10 cellular contexts compared by ENCODE assay signal in the genomic region with DNA sequence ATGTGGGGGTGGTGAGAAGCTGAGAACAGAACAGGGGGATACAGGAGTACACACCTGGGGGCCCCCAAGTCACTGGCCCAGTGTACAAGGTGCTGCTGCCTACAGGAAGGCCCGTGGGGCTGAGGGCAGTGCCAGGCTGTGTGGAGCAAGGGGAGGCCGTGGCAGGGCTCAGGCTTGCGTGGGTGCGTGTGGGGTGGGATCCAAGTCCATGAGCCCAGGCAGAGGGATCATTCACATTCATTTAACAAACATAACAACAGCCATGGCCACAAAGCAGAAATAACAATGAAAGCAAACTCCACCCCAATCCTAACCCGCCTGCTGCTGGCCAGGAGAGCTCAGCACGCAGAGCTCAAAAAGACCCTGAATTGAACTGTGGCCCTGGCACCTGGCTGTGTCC. TPM values are rescaled to one million over a fixed set of nuclear protein-coding genes. Genes with fewer than 3 reads are reported as not detected.
A peak's percentile ranks its signal among the peaks of the same experiment; 100 is the strongest.
DNase-seq lines count a peak whose midpoint lies in the region; ATAC-seq and TF ChIP-seq lines count a peak whose summit lies in the region.
"Had no signal": no experiment of that assay in that cellular context is flagged by ENCODE, and none has a peak within 500 bp of the region (broad histone marks: within the 10 kb centered on the region; RNA-seq: fewer than 3 reads in every experiment).

No MANE protein-coding gene starts in this region.

- H3K4me3 ChIP-seq in HL-60 (replicated peaks; ENCODE audit: insufficient read depth, low read length) = 0 out of 2 replicates have a peak overlapping the region, but pooled peaks have one; percentile 9
- no peak overlapping the region for H3K4me3 ChIP-seq in psoas muscle

- intact Hi-C loops in activated T-helper 2 cell treated with anti-CD3 and anti-CD28 coated beads, Interferon-gamma antibody, Interleukin-2, Interleukin-4, amounts not matched to agents 10 μg/mL and 5 μg/mL and 100 μg/mL, durations not matched to agents 14 hours and 24 hours and 36 hours (cut with micrococcal nuclease) = no loop called here
- intact Hi-C loops in psoas muscle (cut with DNase I) = no loop called here

- peaks cover 31% of the 10 kb centered on the region for H3K4me1 ChIP-seq in psoas muscle

- DNase-seq in HL-60 (ENCODE audit: low read depth in 1 of 2, low spot score in 1 of 2) (no peak), immature natural killer cell (no peak), kidney tubule cell (ENCODE audit: low spot score) (no peak), T-helper 9 cell (no peak), psoas muscle (no peak)
- no peak for DNase-seq in activated T-helper 2 cell treated with anti-CD3 and anti-CD28 coated beads, Interferon-gamma antibody, Interleukin-2, Interleukin-4, amounts not matched to agents 10 μg/mL and 5 μg/mL and 100 μg/mL, durations not matched to agents 14 hours and 24 hours and 36 hours (ENCODE audit: low spot score)
- DNase-seq: cerebellar nuclear complex, HFFc6 had no signal

- H3K9me3 Mint-ChIP-seq in activated T-helper 2 cell treated with anti-CD3 and anti-CD28 coated beads, Interferon-gamma antibody, Interleukin-2, Interleukin-4, amounts not matched to agents 10 μg/mL and 5 μg/mL and 100 μg/mL, durations not matched to agents 14 hours and 24 hours and 36 hours = no peaks in the 10 kb centered on the region
- no peaks in the 10 kb centered on the region for H3K9me3 Mint-ChIP-seq in immature natural killer cell
- H3K9me3 Mint-ChIP-seq in stimulated activated naive CD8-positive, alpha-beta T cell treated with anti-CD3 and anti-CD28 coated beads, Interleukin-15, Interleukin-2, amounts not matched to agents 100 ng/mL and 50 ng/mL, for 24 hours = no peaks in the 10 kb centered on the region
- H3K9me3 Mint-ChIP-seq: HFFc6, neural crest cell had no signal

- WGBS in psoas muscle, 3 donors = 56 to 60% (median 58%) methylated on average over 6 of the region's 6 CpGs

- no peaks in the 10 kb centered on the region for H3K9me3 ChIP-seq in psoas muscle

- no peaks in the 10 kb centered on the region for H3K36me3 ChIP-seq in psoas muscle (ENCODE audit: insufficient read depth in 1 of 2, low read depth in 1 of 2)

- peak overlapping the region; percentile 69 for H3K27ac ChIP-seq in HL-60 (replicated peaks)
- H3K27ac ChIP-seq in psoas muscle = no peak overlapping the region

- peaks cover 21% of the 10 kb centered on the region for H3K4me1 Mint-ChIP-seq in activated T-helper 2 cell treated with anti-CD3 and anti-CD28 coated beads, Interferon-gamma antibody, Interleukin-2, Interleukin-4, amounts not matched to agents 10 μg/mL and 5 μg/mL and 100 μg/mL, durations not matched to agents 14 hours and 24 hours and 36 hours (ENCODE audit: low read depth)
- peaks cover 19 to 48% of the 10 kb centered on the region in 2 donors for H3K4me1 Mint-ChIP-seq in immature natural killer cell
- peaks cover 45% of the 10 kb centered on the region for H3K4me1 Mint-ChIP-seq in stimulated activated naive CD8-positive, alpha-beta T cell treated with anti-CD3 and anti-CD28 coated beads, Interleukin-15, Interleukin-2, amounts not matched to agents 100 ng/mL and 50 ng/mL, for 24 hours (ENCODE audit: low read depth)

- no peaks in the 10 kb centered on the region for H3K27me3 ChIP-seq in HL-60 (ENCODE audit: insufficient read depth, poor library complexity, severe bottlenecking)
- H3K27me3 ChIP-seq in psoas muscle (ENCODE audit: insufficient read depth in 3 of 3, low read length in 2 of 3) = no peaks in the 10 kb centered on the region

- peak overlapping the region; percentile 89 for H3K27ac Mint-ChIP-seq in activated T-helper 2 cell treated with anti-CD3 and anti-CD28 coated beads, Interferon-gamma antibody, Interleukin-2, Interleukin-4, amounts not matched to agents 10 μg/mL and 5 μg/mL and 100 μg/mL, durations not matched to agents 14 hours and 24 hours and 36 hours
- H3K27ac Mint-ChIP-seq in immature natural killer cell = peak overlapping the region; percentile 5 to 91 (median 72)
- peak overlapping the region; percentile 96 for H3K27ac Mint-ChIP-seq in stimulated activated naive CD8-positive, alpha-beta T cell treated with anti-CD3 and anti-CD28 coated beads, Interleukin-15, Interleukin-2, amounts not matched to agents 100 ng/mL and 50 ng/mL, for 24 hours
- H3K27ac Mint-ChIP-seq: HFFc6 had no signal

- H3K4me3 Mint-ChIP-seq in activated T-helper 2 cell treated with anti-CD3 and anti-CD28 coated beads, Interferon-gamma antibody, Interleukin-2, Interleukin-4, amounts not matched to agents 10 μg/mL and 5 μg/mL and 100 μg/mL, durations not matched to agents 14 hours and 24 hours and 36 hours (ENCODE audit: low read depth) = peak overlapping the region; percentile 75
- peak overlapping the region; percentile 63 to 84 (median 73) for H3K4me3 Mint-ChIP-seq in immature natural killer cell
- peak overlapping the region; percentile 85 for H3K4me3 Mint-ChIP-seq in stimulated activated naive CD8-positive, alpha-beta T cell treated with anti-CD3 and anti-CD28 coated beads, Interleukin-15, Interleukin-2, amounts not matched to agents 100 ng/mL and 50 ng/mL, for 24 hours
- H3K4me3 Mint-ChIP-seq: HFFc6, neural crest cell had no signal

- no peaks in the 10 kb centered on the region for H3K27me3 Mint-ChIP-seq in activated T-helper 2 cell treated with anti-CD3 and anti-CD28 coated beads, Interferon-gamma antibody, Interleukin-2, Interleukin-4, amounts not matched to agents 10 μg/mL and 5 μg/mL and 100 μg/mL, durations not matched to agents 14 hours and 24 hours and 36 hours (ENCODE audit: low read depth)
- peaks cover 0 to 6% (median 2%) of the 10 kb centered on the region in 3 donors for H3K27me3 Mint-ChIP-seq in immature natural killer cell (ENCODE audit: low read depth in 3 of 3)
- no peaks in the 10 kb centered on the region for H3K27me3 Mint-ChIP-seq in stimulated activated naive CD8-positive, alpha-beta T cell treated with anti-CD3 and anti-CD28 coated beads, Interleukin-15, Interleukin-2, amounts not matched to agents 100 ng/mL and 50 ng/mL, for 24 hours

- no peaks in the 10 kb centered on the region for H3K36me3 Mint-ChIP-seq in activated T-helper 2 cell treated with anti-CD3 and anti-CD28 coated beads, Interferon-gamma antibody, Interleukin-2, Interleukin-4, amounts not matched to agents 10 μg/mL and 5 μg/mL and 100 μg/mL, durations not matched to agents 14 hours and 24 hours and 36 hours (ENCODE audit: low read depth)
- H3K36me3 Mint-ChIP-seq in immature natural killer cell = no peaks in the 10 kb centered on the region
- peaks cover 3% of the 10 kb centered on the region for H3K36me3 Mint-ChIP-seq in stimulated activated naive CD8-positive, alpha-beta T cell treated with anti-CD3 and anti-CD28 coated beads, Interleukin-15, Interleukin-2, amounts not matched to agents 100 ng/mL and 50 ng/mL, for 24 hours (ENCODE audit: low read depth)

- TF ChIP-seq CTCF in HL-60 (IDR thresholded peaks at IDR 0.05; ENCODE audit: insufficient read depth, low read length) = no peak
- no peak for TF ChIP-seq CTCF in psoas muscle (IDR thresholded peaks at IDR 0.05)

- no peak for ATAC-seq in psoas muscle

RNA-seq across cellular contexts. Expression of a gene that starts 17.1 kb away (rescaled TPM):
- not detected in 2 replicates for total RNA-seq in activated T-helper 2 cell treated with anti-CD3 and anti-CD28 coated beads, Interferon-gamma antibody, Interleukin-2, Interleukin-4, amounts not matched to agents 10 μg/mL and 5 μg/mL and 100 μg/mL, durations not matched to agents 14 hours and 24 hours and 36 hours
- not detected for polyA plus RNA-seq in immature natural killer cell
- not detected for total RNA-seq in psoas muscle
- polyA plus RNA-seq in psoas muscle = under 1 TPM in 1 of 3 donors, not detected in 2; 0.35 TPM
- total RNA-seq: HFFc6, neural crest cell had no signal
